In the genomic region with DNA sequence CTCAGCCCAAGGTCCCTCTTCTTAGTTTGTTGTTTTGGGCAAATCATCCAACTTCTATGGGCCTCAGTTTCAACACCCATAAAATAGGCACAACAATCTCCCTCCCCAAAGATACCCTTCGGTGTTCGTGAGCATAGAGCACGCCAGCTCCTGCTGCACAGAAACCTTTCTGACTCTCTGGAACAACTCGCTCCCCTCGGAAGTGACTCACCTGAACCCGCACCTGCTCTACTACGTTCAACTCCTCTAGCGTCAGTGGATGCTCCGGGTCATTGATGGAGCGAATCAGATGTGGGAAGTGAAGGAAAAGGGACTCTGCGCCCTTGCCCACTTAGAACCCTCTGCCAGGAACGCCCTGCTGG, we compare ENCODE assay signal across 8 cellular contexts. TPM values are rescaled to one million over a fixed set of nuclear protein-coding genes. Genes with fewer than 3 reads are reported as not detected.
DNase-seq lines count a peak whose midpoint lies in the region; ATAC-seq, FAIRE-seq and TF ChIP-seq lines count a peak whose summit lies in the region.

No MANE protein-coding gene starts in this region.

- H2AFZ ChIP-seq in keratinocyte (ENCODE audit: control insufficient read depth, low read length) = peak overlapping the region; percentile 60

- H3K4me1 ChIP-seq in HUES64 (ENCODE audit: insufficient read depth, low read length) (peaks cover 4% of the 10 kb centered on the region; the same call in 1 of the 2 replicates), keratinocyte (ENCODE audit: control insufficient read depth, extremely low read depth, insufficient read depth, low read length) (peaks cover 18% of the 10 kb centered on the region)

- peak overlapping the region; percentile 94 for H3K4me2 ChIP-seq in keratinocyte (ENCODE audit: control insufficient read depth, extremely low read depth, insufficient read depth, low read depth, low read length)

- H3K79me2 ChIP-seq in keratinocyte (ENCODE audit: control insufficient read depth, insufficient read depth, low read length) = peaks cover 48% of the 10 kb centered on the region

- ATAC-seq in GM18873 (IDR thresholded peaks at IDR 0.05; ENCODE audit: low FRiP score, unreplicated experiment) = peak; percentile 9
- ATAC-seq in HG02970 (IDR thresholded peaks at IDR 0.05; ENCODE audit: low FRiP score, unreplicated experiment) = no peak

- H4K20me1 ChIP-seq in keratinocyte (ENCODE audit: control insufficient read depth, extremely low read depth, insufficient read depth, low read length) = peaks cover 8% of the 10 kb centered on the region

- H3K9me1 ChIP-seq in keratinocyte (ENCODE audit: control insufficient read depth, extremely low read depth, insufficient read depth, low read length) = peaks cover 5% of the 10 kb centered on the region

- peak; percentile 56 for FAIRE-seq in keratinocyte (lab: Jason Lieb, UNC)

- H3K27me3 ChIP-seq in HUES64 (ENCODE audit: insufficient read depth, low read length) (peaks cover 13% of the 10 kb centered on the region), keratinocyte (ENCODE audit: control insufficient read depth, extremely low read depth, insufficient read depth, low read length) (no peaks in the 10 kb centered on the region)

- TF ChIP-seq CTCF in keratinocyte (optimal IDR thresholded peaks at IDR 0.05 in 1 of 3, IDR thresholded peaks at IDR 0.05 in 1 of 3, conservative IDR thresholded peaks at IDR 0.05 in 1 of 3; ENCODE audit: extremely low read depth in 1 of 3, insufficient read depth in 2 of 3, low read length in 3 of 3) = no peak

- H3K9me3 ChIP-seq in HUES64 (ENCODE audit: insufficient read depth, low read depth, low read length) (no peaks in the 10 kb centered on the region), keratinocyte (ENCODE audit: control insufficient read depth, low read depth, low read length) (no peaks in the 10 kb centered on the region)

- WGBS in HUES64 = 6% methylated on average over 12 of the region's 12 CpGs

- H3K27ac ChIP-seq in HUES64 (ENCODE audit: low read depth, low read length) (no peak overlapping the region), keratinocyte (ENCODE audit: control insufficient read depth, insufficient read depth, low read length) (peak overlapping the region; percentile 76)

- H3K36me3 ChIP-seq in HUES64 (ENCODE audit: insufficient read depth, low read length) = no peaks in the 10 kb centered on the region
- peaks cover 13 to 20% of the 10 kb centered on the region in 2 experiments for H3K36me3 ChIP-seq in keratinocyte (ENCODE audit: control insufficient read depth in 2 of 2, extremely low read depth in 1 of 2, insufficient read depth in 2 of 2, low read length in 2 of 2)

- dilution Hi-C loops in keratinocyte (cut with MboI; ENCODE audit: extremely low pct_ligation_motif_present, low sequenced_read_pairs) = no loop called here

- H3K4me3 ChIP-seq in HUES64 (ENCODE audit: low read length) = peak overlapping the region; percentile 86
- H3K4me3 ChIP-seq in keratinocyte (ENCODE audit: control insufficient read depth in 2 of 3, extremely low read depth in 1 of 3, insufficient read depth in 2 of 3, low read depth in 1 of 3, low read length in 3 of 3) = peak overlapping the region; percentile 72 to 86 (median 77)

- peak; percentile 61 for DNase-seq in activated naive CD4-positive, alpha-beta T cell treated with Interleukin-2 at 50 U/mL for 16 hours
- no peak for DNase-seq in keratinocyte (ENCODE audit: low read depth, low spot score)
- peak; percentile 29 to 41 for DNase-seq in stimulated activated CD4-positive, alpha-beta T cell treated with anti-CD3 and anti-CD28 coated beads, Interleukin-2, amount 100 ng/mL, for 48 hours
- no peak for DNase-seq in epidermal melanocyte (ENCODE audit: insufficient read length, low spot score)
- DNase-seq in 8988T = no peak

- H3K9ac ChIP-seq in HUES64 (ENCODE audit: low read depth, low read length) = peak overlapping the region; percentile 75
- peak overlapping the region; percentile 95 for H3K9ac ChIP-seq in keratinocyte (ENCODE audit: control insufficient read depth, extremely low read depth, insufficient read depth, low read length)

RNA-seq across cellular contexts. Expression of a gene that starts 0.4 kb away (rescaled TPM):
- polyA plus RNA-seq in HUES64 (2013, experiment 1 of 2) = 66.4 TPM
- 71.1 TPM for polyA plus RNA-seq in HUES64 (2013, experiment 2 of 2)
- polyA plus RNA-seq in keratinocyte = 99.6 to 149 TPM (median 105 TPM) in 3 replicates
- 42.6 TPM for polyA plus RNA-seq in keratinocyte (2011; ENCODE audit: low read depth)
- 79.5 and 85.2 TPM in 2 replicates for polyA plus RNA-seq in keratinocyte (2011; cell fraction: cytosol; rRNA removed)
- 47.0 and 59.8 TPM in 2 replicates for polyA plus RNA-seq in keratinocyte (2011; cell fraction: nucleus; rRNA removed)
- 126 and 200 TPM in 2 replicates for polyA plus RNA-seq in keratinocyte (2012; ENCODE audit: low replicate concordance)
- 117 to 140 TPM (median 117 TPM) in 3 replicates for polyA minus RNA-seq in keratinocyte
- polyA minus RNA-seq in keratinocyte (2011; cell fraction: cytosol; rRNA and poly(A)+ RNA removed) = 115 TPM
- 10.9 and 17.1 TPM in 2 replicates for polyA minus RNA-seq in keratinocyte (2011; cell fraction: nucleus; rRNA and poly(A)+ RNA removed)

RNA-seq across cellular contexts. Expression of a gene that starts 1.6 kb away (rescaled TPM):
- 11.7 TPM for polyA plus RNA-seq in HUES64 (2013, experiment 1 of 2)
- polyA plus RNA-seq in HUES64 (2013, experiment 2 of 2) = 13.0 TPM
- polyA plus RNA-seq in keratinocyte = 37.5 to 93.4 TPM (median 41.6 TPM) in 3 replicates
- 52.3 TPM for polyA plus RNA-seq in keratinocyte (2011; ENCODE audit: low read depth)
- 25.3 and 38.7 TPM in 2 replicates for polyA plus RNA-seq in keratinocyte (2011; cell fraction: cytosol; rRNA removed)
- polyA plus RNA-seq in keratinocyte (2011; cell fraction: nucleus; rRNA removed) = 87.7 and 87.8 TPM in 2 replicates
- polyA plus RNA-seq in keratinocyte (2012; ENCODE audit: low replicate concordance) = 35.9 and 108 TPM in 2 replicates
- 40.6 to 65.9 TPM (median 45.8 TPM) in 3 replicates for polyA minus RNA-seq in keratinocyte
- 83.6 TPM for polyA minus RNA-seq in keratinocyte (2011; cell fraction: cytosol; rRNA and poly(A)+ RNA removed)
- polyA minus RNA-seq in keratinocyte (2011; cell fraction: nucleus; rRNA and poly(A)+ RNA removed) = 65.7 and 100 TPM in 2 replicates

RNA-seq across cellular contexts. Expression of a gene that starts 8.4 kb away (rescaled TPM):
- polyA plus RNA-seq in HUES64 (2013, experiment 1 of 2) = not detected
- polyA plus RNA-seq in HUES64 (2013, experiment 2 of 2) = 0.51 TPM
- polyA plus RNA-seq in keratinocyte = 0.67 to 12.8 TPM (median 2.7 TPM) in 3 replicates
- 68.6 TPM for polyA plus RNA-seq in keratinocyte (2011; ENCODE audit: low read depth)
- 1.8 and 2.3 TPM in 2 replicates for polyA plus RNA-seq in keratinocyte (2011; cell fraction: cytosol; rRNA removed)
- polyA plus RNA-seq in keratinocyte (2011; cell fraction: nucleus; rRNA removed) = 3.3 and 5.0 TPM in 2 replicates
- polyA plus RNA-seq in keratinocyte (2012; ENCODE audit: low replicate concordance) = 1.3 and 29.5 TPM in 2 replicates
- polyA minus RNA-seq in keratinocyte = 0.33 to 4.6 TPM (median 1.2 TPM) in 3 replicates
- 3.8 TPM for polyA minus RNA-seq in keratinocyte (2011; cell fraction: cytosol; rRNA and poly(A)+ RNA removed)
- polyA minus RNA-seq in keratinocyte (2011; cell fraction: nucleus; rRNA and poly(A)+ RNA removed) = 3.2 and 5.4 TPM in 2 replicates

RNA-seq across cellular contexts. Expression of a gene that starts 15.1 kb away (rescaled TPM):
- polyA plus RNA-seq in HUES64 (2013, experiment 1 of 2) = not detected
- polyA plus RNA-seq in HUES64 (2013, experiment 2 of 2) = not detected
- 0.16 to 2.1 TPM (median 0.45 TPM) in 3 replicates for polyA plus RNA-seq in keratinocyte
- 0.44 TPM for polyA plus RNA-seq in keratinocyte (2011; ENCODE audit: low read depth)
- polyA plus RNA-seq in keratinocyte (2011; cell fraction: cytosol; rRNA removed) = 0.50 and 0.60 TPM in 2 replicates
- 0.33 and 0.49 TPM in 2 replicates for polyA plus RNA-seq in keratinocyte (2011; cell fraction: nucleus; rRNA removed)
- 0.39 and 3.9 TPM in 2 replicates for polyA plus RNA-seq in keratinocyte (2012; ENCODE audit: low replicate concordance)
- 0.33 to 1.6 TPM (median 0.35 TPM) in 3 replicates for polyA minus RNA-seq in keratinocyte
- 1.2 TPM for polyA minus RNA-seq in keratinocyte (2011; cell fraction: cytosol; rRNA and poly(A)+ RNA removed)
- polyA minus RNA-seq in keratinocyte (2011; cell fraction: nucleus; rRNA and poly(A)+ RNA removed) = 0.32 TPM in 1 of 2 replicates, not detected in the other

RNA-seq across cellular contexts. Expression of a gene that starts 27.3 kb away (rescaled TPM):
- polyA plus RNA-seq in HUES64 (2013, experiment 1 of 2) = 1.6 TPM
- polyA plus RNA-seq in HUES64 (2013, experiment 2 of 2) = 1.5 TPM
- polyA plus RNA-seq in keratinocyte = 0.63 to 2.7 TPM (median 1.5 TPM) in 3 replicates
- 1.8 TPM for polyA plus RNA-seq in keratinocyte (2011; ENCODE audit: low read depth)
- 0.28 and 0.45 TPM in 2 replicates for polyA plus RNA-seq in keratinocyte (2011; cell fraction: cytosol; rRNA removed)
- 7.4 and 8.5 TPM in 2 replicates for polyA plus RNA-seq in keratinocyte (2011; cell fraction: nucleus; rRNA removed)
- polyA plus RNA-seq in keratinocyte (2012; ENCODE audit: low replicate concordance) = 0.57 and 2.9 TPM in 2 replicates
- polyA minus RNA-seq in keratinocyte = 0.32 to 2.0 TPM (median 1.6 TPM) in 3 replicates
- polyA minus RNA-seq in keratinocyte (2011; cell fraction: cytosol; rRNA and poly(A)+ RNA removed) = not detected
- polyA minus RNA-seq in keratinocyte (2011; cell fraction: nucleus; rRNA and poly(A)+ RNA removed) = 2.8 and 3.7 TPM in 2 replicates

Comparison
In these comparisons a context has a peak if more than half of its experiments do, and no peak if none do; other contexts are left out.
1. DNase-seq: peak in activated naive CD4-positive, alpha-beta T cell treated with Interleukin-2 at 50 U/mL for 16 hours (single experiment) and stimulated activated CD4-positive, alpha-beta T cell treated with anti-CD3 and anti-CD28 coated beads, Interleukin-2, amount 100 ng/mL, for 48 hours (2 of 2); none in keratinocyte (single experiment), epidermal melanocyte (single experiment) and 8988T (single experiment).